1 cellular context compared by ENCODE assay signal in the genomic region with DNA sequence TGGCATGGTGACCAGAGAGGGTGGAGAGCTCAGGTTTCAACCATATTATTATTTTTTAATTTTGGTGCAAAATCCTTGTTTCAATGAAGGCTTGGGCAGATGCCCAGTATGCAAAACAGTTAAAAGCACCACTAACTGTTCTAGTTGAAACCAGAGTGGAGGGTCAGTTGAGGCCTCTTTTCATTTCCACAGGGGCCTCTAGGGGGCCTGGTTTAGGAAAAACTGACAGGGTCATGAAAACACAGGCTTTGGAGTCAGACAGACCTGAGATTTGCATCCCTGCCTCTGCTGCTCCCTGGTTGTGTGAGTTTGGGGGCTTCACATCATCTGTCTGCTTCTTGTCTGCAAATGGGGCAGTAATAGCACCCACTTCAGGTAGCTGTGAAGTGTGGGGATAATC.
TF ChIP-seq lines count a peak whose summit lies in the region.

No MANE protein-coding gene starts in this region.

TF ChIP-seq in WTC11, 78 proteins besides CTCF, POLR2A, EP300 and RAD21 (continued from another document):
- TF ChIP-seq, protein P1, sequence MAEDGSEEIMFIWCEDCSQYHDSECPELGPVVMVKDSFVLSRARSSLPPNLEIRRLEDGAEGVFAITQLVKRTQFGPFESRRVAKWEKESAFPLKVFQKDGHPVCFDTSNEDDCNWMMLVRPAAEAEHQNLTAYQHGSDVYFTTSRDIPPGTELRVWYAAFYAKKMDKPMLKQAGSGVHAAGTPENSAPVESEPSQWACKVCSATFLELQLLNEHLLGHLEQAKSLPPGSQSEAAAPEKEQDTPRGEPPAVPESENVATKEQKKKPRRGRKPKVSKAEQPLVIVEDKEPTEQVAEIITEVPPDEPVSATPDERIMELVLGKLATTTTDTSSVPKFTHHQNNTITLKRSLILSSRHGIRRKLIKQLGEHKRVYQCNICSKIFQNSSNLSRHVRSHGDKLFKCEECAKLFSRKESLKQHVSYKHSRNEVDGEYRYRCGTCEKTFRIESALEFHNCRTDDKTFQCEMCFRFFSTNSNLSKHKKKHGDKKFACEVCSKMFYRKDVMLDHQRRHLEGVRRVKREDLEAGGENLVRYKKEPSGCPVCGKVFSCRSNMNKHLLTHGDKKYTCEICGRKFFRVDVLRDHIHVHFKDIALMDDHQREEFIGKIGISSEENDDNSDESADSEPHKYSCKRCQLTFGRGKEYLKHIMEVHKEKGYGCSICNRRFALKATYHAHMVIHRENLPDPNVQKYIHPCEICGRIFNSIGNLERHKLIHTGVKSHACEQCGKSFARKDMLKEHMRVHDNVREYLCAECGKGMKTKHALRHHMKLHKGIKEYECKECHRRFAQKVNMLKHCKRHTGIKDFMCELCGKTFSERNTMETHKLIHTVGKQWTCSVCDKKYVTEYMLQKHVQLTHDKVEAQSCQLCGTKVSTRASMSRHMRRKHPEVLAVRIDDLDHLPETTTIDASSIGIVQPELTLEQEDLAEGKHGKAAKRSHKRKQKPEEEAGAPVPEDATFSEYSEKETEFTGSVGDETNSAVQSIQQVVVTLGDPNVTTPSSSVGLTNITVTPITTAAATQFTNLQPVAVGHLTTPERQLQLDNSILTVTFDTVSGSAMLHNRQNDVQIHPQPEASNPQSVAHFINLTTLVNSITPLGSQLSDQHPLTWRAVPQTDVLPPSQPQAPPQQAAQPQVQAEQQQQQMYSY (CRISPR knock-in tag; IDR thresholded peaks at IDR 0.05) = no peak
- TF ChIP-seq, protein P2, sequence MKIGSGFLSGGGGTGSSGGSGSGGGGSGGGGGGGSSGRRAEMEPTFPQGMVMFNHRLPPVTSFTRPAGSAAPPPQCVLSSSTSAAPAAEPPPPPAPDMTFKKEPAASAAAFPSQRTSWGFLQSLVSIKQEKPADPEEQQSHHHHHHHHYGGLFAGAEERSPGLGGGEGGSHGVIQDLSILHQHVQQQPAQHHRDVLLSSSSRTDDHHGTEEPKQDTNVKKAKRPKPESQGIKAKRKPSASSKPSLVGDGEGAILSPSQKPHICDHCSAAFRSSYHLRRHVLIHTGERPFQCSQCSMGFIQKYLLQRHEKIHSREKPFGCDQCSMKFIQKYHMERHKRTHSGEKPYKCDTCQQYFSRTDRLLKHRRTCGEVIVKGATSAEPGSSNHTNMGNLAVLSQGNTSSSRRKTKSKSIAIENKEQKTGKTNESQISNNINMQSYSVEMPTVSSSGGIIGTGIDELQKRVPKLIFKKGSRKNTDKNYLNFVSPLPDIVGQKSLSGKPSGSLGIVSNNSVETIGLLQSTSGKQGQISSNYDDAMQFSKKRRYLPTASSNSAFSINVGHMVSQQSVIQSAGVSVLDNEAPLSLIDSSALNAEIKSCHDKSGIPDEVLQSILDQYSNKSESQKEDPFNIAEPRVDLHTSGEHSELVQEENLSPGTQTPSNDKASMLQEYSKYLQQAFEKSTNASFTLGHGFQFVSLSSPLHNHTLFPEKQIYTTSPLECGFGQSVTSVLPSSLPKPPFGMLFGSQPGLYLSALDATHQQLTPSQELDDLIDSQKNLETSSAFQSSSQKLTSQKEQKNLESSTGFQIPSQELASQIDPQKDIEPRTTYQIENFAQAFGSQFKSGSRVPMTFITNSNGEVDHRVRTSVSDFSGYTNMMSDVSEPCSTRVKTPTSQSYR (CRISPR knock-in tag; IDR thresholded peaks at IDR 0.05) = no peak
